In genomic region chr16:25546781-25547180, GRCh38 we compare ENCODE assay signal across 20 cellular contexts.
DNase-seq lines count a peak whose midpoint lies in the region; ATAC-seq, FAIRE-seq and TF ChIP-seq lines count a peak whose summit lies in the region.
"Had no signal": no experiment of that assay in that cellular context is flagged by ENCODE, and none has a peak within 500 bp of the region (broad histone marks: within the 10 kb centered on the region; RNA-seq: fewer than 3 reads in every experiment).

No MANE protein-coding gene starts in this region.

- DNase-seq in mammary epithelial cell (no peak), breast epithelium (ENCODE audit: low spot score in 2 of 2) (no peak), M059J (ENCODE audit: low read depth) (peak; percentile 10), dermis microvascular lymphatic vessel endothelial cell (ENCODE audit: low read depth in 2 of 2) (peak; percentile 48 to 51), urothelium cell line (ENCODE audit: low spot score) (peak; percentile 7), GDM1 (lab: John Stamatoyannopoulos, UW) (no peak), cortex of kidney (lab: John Stamatoyannopoulos, UW) (no peak)
- DNase-seq: 8988T; Calu3; CD8-positive, alpha-beta T cell; DMS53; DND-41; EL; GM23248; HCEC 1CT; IMR-90 had no signal

- H3K27ac ChIP-seq in mammary epithelial cell (ENCODE audit: insufficient read depth, low read depth, low read length) (no peak overlapping the region), breast epithelium (no peak overlapping the region)
- H3K27ac ChIP-seq: BLaER1 treated with 17β-estradiol and CSF1 and Interleukin-3, amounts not matched to agents 10 nM and 100 nM; GM23248 had no signal

- in situ Hi-C loops in mammary epithelial cell (cut with MboI; ENCODE audit: low sequenced_read_pairs in 2 of 2) = no loop called here

- H3K4me3 ChIP-seq in mammary epithelial cell (replicated peaks in 1 of 3; ENCODE audit: insufficient read depth in 1 of 3, low read depth in 2 of 3, low read length in 3 of 3) (no peak overlapping the region), breast epithelium (no peak overlapping the region)
- H3K4me3 ChIP-seq: BLaER1 treated with 17β-estradiol and CSF1 and Interleukin-3, amounts not matched to agents 10 nM and 100 nM; GM23248 had no signal

- CTCF ChIA-PET in mammary epithelial cell (lab: Charles Lee; ENCODE audit: low non-redundant PET) = interaction anchor here (0.8 kb wide), 1 partner anchor 321 kb away, joined by 5 read pairs; no protein-coding TSS in a partner anchor

- no peaks in the 10 kb centered on the region for H4K20me1 ChIP-seq in mammary epithelial cell (ENCODE audit: insufficient read depth, low read length)
- H4K20me1 ChIP-seq: BLaER1 treated with 17β-estradiol and CSF1 and Interleukin-3, amounts not matched to agents 10 nM and 100 nM had no signal

- no peaks in the 10 kb centered on the region for H3K79me2 ChIP-seq in mammary epithelial cell (ENCODE audit: insufficient read depth, low read length)

- H3K9me3 ChIP-seq in mammary epithelial cell (replicated peaks; ENCODE audit: insufficient read depth, low read length) (no peaks in the 10 kb centered on the region), breast epithelium (peaks cover 0 to 6% of the 10 kb centered on the region in 2 donors)

- H2AFZ ChIP-seq in mammary epithelial cell (ENCODE audit: low read depth, low read length) = peak overlapping the region; percentile 11
- H2AFZ ChIP-seq: GM23248 had no signal

- FAIRE-seq in urothelium cell line (lab: Jason Lieb, UNC) = no peak
- FAIRE-seq: GM12891, GM19239 had no signal

- TF ChIP-seq POLR2A in breast epithelium (IDR thresholded peaks at IDR 0.05) = no peak

- 31% methylated on average over 2 of the region's 4 CpGs for WGBS in mammary epithelial cell (ENCODE audit: low coverage, missing lambda C conversion rate)

- no peaks in the 10 kb centered on the region for H3K27me3 ChIP-seq in mammary epithelial cell (ENCODE audit: insufficient read depth, low read length)
- H3K27me3 ChIP-seq in breast epithelium = no peaks in the 10 kb centered on the region
- H3K27me3 ChIP-seq: BLaER1 treated with 17β-estradiol and CSF1 and Interleukin-3, amounts not matched to agents 10 nM and 100 nM had no signal

- no peaks in the 10 kb centered on the region for H3K4me1 ChIP-seq in mammary epithelial cell (ENCODE audit: insufficient read depth, low read length)
- H3K4me1 ChIP-seq in breast epithelium = no peaks in the 10 kb centered on the region

- no TSS peak for BruUV-seq in mammary epithelial cell (replicated peaks; lab: Mats Ljungman, UMichigan)

- intact Hi-C loops in mammary epithelial cell (cut with micrococcal nuclease) (no loop called here), breast epithelium (cut with DNase I; ENCODE audit: low total_unique reads) (no loop called here)

- dilution Hi-C loops in mammary epithelial cell (cut with HindIII; ENCODE audit: low sequenced_read_pairs) = no loop called here

- no peak for ATAC-seq in GM19467 (IDR thresholded peaks at IDR 0.05; ENCODE audit: unreplicated experiment)
- ATAC-seq: CD8-positive, alpha-beta T cell had no signal

- no peak overlapping the region for H3K9ac ChIP-seq in mammary epithelial cell (ENCODE audit: insufficient read depth, low read length)
- H3K9ac ChIP-seq: BLaER1 treated with 17β-estradiol and CSF1 and Interleukin-3, amounts not matched to agents 10 nM and 100 nM; GM23248 had no signal

- H3K4me2 ChIP-seq in mammary epithelial cell (ENCODE audit: insufficient read depth, low read depth, low read length) = no peak overlapping the region
- H3K4me2 ChIP-seq: BLaER1 treated with 17β-estradiol and CSF1 and Interleukin-3, amounts not matched to agents 10 nM and 100 nM had no signal

- H3K36me3 ChIP-seq in mammary epithelial cell (ENCODE audit: insufficient read depth, low read length) = no peaks in the 10 kb centered on the region
- no peaks in the 10 kb centered on the region for H3K36me3 ChIP-seq in breast epithelium
- H3K36me3 ChIP-seq: BLaER1 treated with 17β-estradiol and CSF1 and Interleukin-3, amounts not matched to agents 10 nM and 100 nM had no signal

- TF ChIP-seq CTCF in mammary epithelial cell (conservative IDR thresholded peaks at IDR 0.05 in 1 of 2, IDR thresholded peaks at IDR 0.05 in 1 of 2; ENCODE audit: extremely low read depth in 1 of 2, insufficient read depth in 1 of 2, low read depth in 1 of 2, low read length in 2 of 2) (no peak), breast epithelium (IDR thresholded peaks at IDR 0.05) (no peak)

Comparison
In these comparisons a context has a peak if more than half of its experiments do, and no peak if none do; other contexts are left out.
1. DNase-seq: peak in M059J (single experiment), dermis microvascular lymphatic vessel endothelial cell (2 of 2) and urothelium cell line (single experiment); none in mammary epithelial cell (single experiment), breast epithelium (0 of 2), GDM1 (single experiment) and cortex of kidney (single experiment).